ENCODE assay signal across 14 cellular contexts in genomic region chr2:223725986-223726970, GRCh38.
DNase-seq lines count a peak whose midpoint lies in the region; ATAC-seq and TF ChIP-seq lines count a peak whose summit lies in the region.
"Had no signal": no experiment of that assay in that cellular context is flagged by ENCODE, and none has a peak within 500 bp of the region (broad histone marks: within the 10 kb centered on the region; RNA-seq: fewer than 3 reads in every experiment).

No MANE protein-coding gene starts in this region.

- no peak overlapping the region for H3K4me3 ChIP-seq in GM23248
- H3K4me3 ChIP-seq in rectal smooth muscle tissue (ENCODE audit: low read length), result no peak overlapping the region

- H3K4me2 ChIP-seq in GM23248 (ENCODE audit: unreplicated experiment), result peak overlapping the region; percentile 66

- peaks cover 21% of the 10 kb centered on the region for H3K4me1 ChIP-seq in GM23248 (ENCODE audit: insufficient read depth)
- peaks cover 12% of the 10 kb centered on the region for H3K4me1 ChIP-seq in foreskin keratinocyte
- peaks cover 7% of the 10 kb centered on the region for H3K4me1 ChIP-seq in rectal smooth muscle tissue (ENCODE audit: control insufficient read depth, insufficient read depth, low read length)

- WGBS in GM23248 (ENCODE audit: low coverage in 1 of 2, low lambda C conversion rate in 2 of 2, missing lambda C conversion rate in 2 of 2), 2 experiments, result 88 to 90% methylated on average over 8 of the region's 8 CpGs

- no peaks in the 10 kb centered on the region for H3K36me3 ChIP-seq in GM23248 (ENCODE audit: low read depth)
- no peaks in the 10 kb centered on the region for H3K36me3 ChIP-seq in rectal smooth muscle tissue (ENCODE audit: control insufficient read depth, insufficient read depth, low read length)

- H3K9ac ChIP-seq in GM23248 (peak overlapping the region; percentile 17; the same call in 1 of the 2 replicates), rectal smooth muscle tissue (ENCODE audit: low read length) (no peak overlapping the region)

- peak overlapping the region; percentile 49 for H2AFZ ChIP-seq in GM23248

- DNase-seq in GM23248 (no peak), SK-MEL-5 (ENCODE audit: low read depth, low spot score) (peak; percentile 55), foreskin keratinocyte (no peak), hypothalamus (lab: John Stamatoyannopoulos, UW) (no peak), DMS 273 treated with DMSO at 0.1 percent for 48 hours (lab: John Stamatoyannopoulos, UW) (no peak)
- DNase-seq: activated CD4-positive, alpha-beta T cell treated with anti-CD3 and anti-CD28 coated beads for 4 hours; activated gamma-delta T cell treated with Interleukin-2 at 50 U/mL for 16 hours; cortex of kidney; naive B cell; NCI-H524 treated with DMSO at 0.1 percent for 48 hours; stimulated activated CD4-positive, alpha-beta T cell treated with anti-CD3 and anti-CD28 coated beads, Interleukin-2, amount 100 ng/mL, for 24 hours had no signal

- ATAC-seq in foreskin keratinocyte (no peak), GM18858 (IDR thresholded peaks at IDR 0.05; ENCODE audit: unreplicated experiment) (no peak), GM21381 (IDR thresholded peaks at IDR 0.05; ENCODE audit: unreplicated experiment) (no peak)

- no peaks in the 10 kb centered on the region for H3K79me2 ChIP-seq in GM23248 (ENCODE audit: insufficient read depth)

- H3K9me3 ChIP-seq in GM23248 (ENCODE audit: low read depth), result no peaks in the 10 kb centered on the region

- no peak for TF ChIP-seq CTCF in foreskin keratinocyte (conservative IDR thresholded peaks at IDR 0.05)

- peaks cover 21% of the 10 kb centered on the region for H3F3A ChIP-seq in GM23248 (ENCODE audit: insufficient read depth)

- H3K27me3 ChIP-seq in GM23248 (replicated peaks; ENCODE audit: insufficient read depth) (no peaks in the 10 kb centered on the region), foreskin keratinocyte (no peaks in the 10 kb centered on the region), rectal smooth muscle tissue (ENCODE audit: control insufficient read depth, insufficient read depth, low read length) (no peaks in the 10 kb centered on the region)

- in situ Hi-C loops in GM23248 (cut with MboI) (no loop called here), SK-MEL-5 (cut with HindIII; ENCODE audit: low pct_unique_long_range_greater_than_20kb, low sequenced_read_pairs) (no loop called here)

- no peaks in the 10 kb centered on the region for H3K9me2 ChIP-seq in GM23248 (ENCODE audit: insufficient read depth)

- H4K20me1 ChIP-seq in GM23248 (ENCODE audit: insufficient read depth), result no peaks in the 10 kb centered on the region

- H3K27ac ChIP-seq in GM23248 (peak overlapping the region; percentile 73), foreskin keratinocyte (peak overlapping the region; percentile 80), rectal smooth muscle tissue (ENCODE audit: low read depth, low read length) (peak overlapping the region; percentile 30)

Comparison
In these comparisons a context has a peak if more than half of its experiments do, and no peak if none do; other contexts are left out.
1. H3K27ac ChIP-seq: peak in every context shown above with its lines; median percentile 80 in foreskin keratinocyte; 73 in GM23248; 30 in rectal smooth muscle tissue.